ENCODE assay signal across 1 cellular context in the genomic region with DNA sequence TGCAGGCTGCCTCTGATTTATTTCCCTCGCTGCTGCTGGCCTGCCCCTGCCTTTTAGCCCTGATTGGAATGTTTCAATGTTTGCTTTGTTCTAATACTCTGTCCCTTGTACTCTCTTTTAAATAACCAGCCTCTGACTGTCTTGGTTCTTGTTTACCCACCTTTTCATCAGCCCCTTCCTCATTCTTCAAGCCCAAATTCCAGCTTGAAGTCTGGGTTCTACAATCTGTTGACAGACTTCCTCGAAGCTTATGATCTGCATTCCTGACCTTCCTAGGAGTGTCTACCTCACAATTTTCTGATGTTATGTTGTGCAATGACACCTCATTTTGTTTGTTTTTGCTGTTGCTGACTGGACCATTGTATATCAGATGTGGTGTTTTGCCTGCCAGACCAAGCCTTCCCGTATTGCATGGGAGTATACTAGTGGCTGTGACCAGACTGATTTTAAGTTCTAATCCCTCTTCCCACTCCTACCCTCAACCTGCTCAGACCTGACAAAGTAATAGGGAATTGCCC.
TF ChIP-seq lines count a peak whose summit lies in the region.

No MANE protein-coding gene starts in this region.

TF ChIP-seq in HepG2, 621 proteins besides CTCF, POLR2A, EP300 and RAD21 (continued from another document and continues in another):
- TF ChIP-seq, protein P1, sequence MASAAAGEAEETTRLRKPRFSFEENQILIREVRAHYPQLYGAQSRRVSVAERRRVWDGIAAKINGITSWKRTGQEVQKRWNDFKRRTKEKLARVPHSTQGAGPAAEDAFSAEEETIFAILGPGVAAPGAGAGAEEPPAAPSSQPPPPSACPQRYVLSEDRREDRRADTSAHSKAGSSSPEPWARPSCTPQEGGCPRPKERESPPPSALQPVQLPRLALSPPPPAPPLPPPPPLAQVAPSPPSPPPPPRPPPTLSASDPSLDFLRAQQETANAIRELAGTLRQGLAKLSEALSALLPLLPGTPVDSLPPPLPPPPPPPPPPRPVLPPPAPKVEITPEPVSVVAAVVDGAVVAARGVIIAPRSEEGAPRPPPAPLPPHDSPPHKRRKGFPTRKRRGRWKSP (CRISPR knock-in tag; IDR thresholded peaks at IDR 0.05): peak; percentile 59; the same call in 1 of the 2 replicates
- TF ChIP-seq ZNF3 (CRISPR knock-in tag; IDR thresholded peaks at IDR 0.05): no peak; the same call in 1 of the 2 replicates
- TF ChIP-seq ZNF710 (CRISPR knock-in tag; IDR thresholded peaks at IDR 0.05; ENCODE audit: borderline replicate concordance): peak; percentile 95
- TF ChIP-seq ZNF530 (CRISPR knock-in tag; IDR thresholded peaks at IDR 0.05; ENCODE audit: low read depth): no peak
- TF ChIP-seq SYNCRIP (IDR thresholded peaks at IDR 0.05; ENCODE audit: insufficient read depth, low read depth, low read length): no peak
- TF ChIP-seq, protein P2, sequence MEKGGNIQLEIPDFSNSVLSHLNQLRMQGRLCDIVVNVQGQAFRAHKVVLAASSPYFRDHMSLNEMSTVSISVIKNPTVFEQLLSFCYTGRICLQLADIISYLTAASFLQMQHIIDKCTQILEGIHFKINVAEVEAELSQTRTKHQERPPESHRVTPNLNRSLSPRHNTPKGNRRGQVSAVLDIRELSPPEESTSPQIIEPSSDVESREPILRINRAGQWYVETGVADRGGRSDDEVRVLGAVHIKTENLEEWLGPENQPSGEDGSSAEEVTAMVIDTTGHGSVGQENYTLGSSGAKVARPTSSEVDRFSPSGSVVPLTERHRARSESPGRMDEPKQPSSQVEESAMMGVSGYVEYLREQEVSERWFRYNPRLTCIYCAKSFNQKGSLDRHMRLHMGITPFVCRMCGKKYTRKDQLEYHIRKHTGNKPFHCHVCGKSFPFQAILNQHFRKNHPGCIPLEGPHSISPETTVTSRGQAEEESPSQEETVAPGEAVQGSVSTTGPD (CRISPR knock-in tag; IDR thresholded peaks at IDR 0.05): no peak
- TF ChIP-seq, protein P3, sequence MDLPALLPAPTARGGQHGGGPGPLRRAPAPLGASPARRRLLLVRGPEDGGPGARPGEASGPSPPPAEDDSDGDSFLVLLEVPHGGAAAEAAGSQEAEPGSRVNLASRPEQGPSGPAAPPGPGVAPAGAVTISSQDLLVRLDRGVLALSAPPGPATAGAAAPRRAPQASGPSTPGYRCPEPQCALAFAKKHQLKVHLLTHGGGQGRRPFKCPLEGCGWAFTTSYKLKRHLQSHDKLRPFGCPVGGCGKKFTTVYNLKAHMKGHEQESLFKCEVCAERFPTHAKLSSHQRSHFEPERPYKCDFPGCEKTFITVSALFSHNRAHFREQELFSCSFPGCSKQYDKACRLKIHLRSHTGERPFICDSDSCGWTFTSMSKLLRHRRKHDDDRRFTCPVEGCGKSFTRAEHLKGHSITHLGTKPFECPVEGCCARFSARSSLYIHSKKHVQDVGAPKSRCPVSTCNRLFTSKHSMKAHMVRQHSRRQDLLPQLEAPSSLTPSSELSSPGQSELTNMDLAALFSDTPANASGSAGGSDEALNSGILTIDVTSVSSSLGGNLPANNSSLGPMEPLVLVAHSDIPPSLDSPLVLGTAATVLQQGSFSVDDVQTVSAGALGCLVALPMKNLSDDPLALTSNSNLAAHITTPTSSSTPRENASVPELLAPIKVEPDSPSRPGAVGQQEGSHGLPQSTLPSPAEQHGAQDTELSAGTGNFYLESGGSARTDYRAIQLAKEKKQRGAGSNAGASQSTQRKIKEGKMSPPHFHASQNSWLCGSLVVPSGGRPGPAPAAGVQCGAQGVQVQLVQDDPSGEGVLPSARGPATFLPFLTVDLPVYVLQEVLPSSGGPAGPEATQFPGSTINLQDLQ (CRISPR knock-in tag; IDR thresholded peaks at IDR 0.05): peak; percentile 65; the same call in 1 of the 2 replicates
- peak; percentile 78; the same call in 1 of the 2 replicates for TF ChIP-seq DDIT3 (CRISPR knock-in tag; IDR thresholded peaks at IDR 0.05)
- TF ChIP-seq HIC2 (CRISPR knock-in tag; IDR thresholded peaks at IDR 0.05; ENCODE audit: low read depth): peak; percentile 34; the same call in 1 of the 2 replicates
- TF ChIP-seq, protein P4, sequence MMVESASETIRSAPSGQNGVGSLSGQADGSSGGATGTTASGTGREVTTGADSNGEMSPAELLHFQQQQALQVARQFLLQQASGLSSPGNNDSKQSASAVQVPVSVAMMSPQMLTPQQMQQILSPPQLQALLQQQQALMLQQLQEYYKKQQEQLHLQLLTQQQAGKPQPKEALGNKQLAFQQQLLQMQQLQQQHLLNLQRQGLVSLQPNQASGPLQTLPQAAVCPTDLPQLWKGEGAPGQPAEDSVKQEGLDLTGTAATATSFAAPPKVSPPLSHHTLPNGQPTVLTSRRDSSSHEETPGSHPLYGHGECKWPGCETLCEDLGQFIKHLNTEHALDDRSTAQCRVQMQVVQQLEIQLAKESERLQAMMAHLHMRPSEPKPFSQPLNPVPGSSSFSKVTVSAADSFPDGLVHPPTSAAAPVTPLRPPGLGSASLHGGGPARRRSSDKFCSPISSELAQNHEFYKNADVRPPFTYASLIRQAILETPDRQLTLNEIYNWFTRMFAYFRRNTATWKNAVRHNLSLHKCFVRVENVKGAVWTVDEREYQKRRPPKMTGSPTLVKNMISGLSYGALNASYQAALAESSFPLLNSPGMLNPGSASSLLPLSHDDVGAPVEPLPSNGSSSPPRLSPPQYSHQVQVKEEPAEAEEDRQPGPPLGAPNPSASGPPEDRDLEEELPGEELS (CRISPR knock-in tag; IDR thresholded peaks at IDR 0.05): peak; percentile 99
- TF ChIP-seq ZNF362 (CRISPR knock-in tag; IDR thresholded peaks at IDR 0.05; ENCODE audit: borderline replicate concordance): peak; percentile 34; the same call in 1 of the 2 replicates
- peak; percentile 95 for TF ChIP-seq ZNF331 (CRISPR knock-in tag; IDR thresholded peaks at IDR 0.05)
- TF ChIP-seq ZNF292 (CRISPR knock-in tag; IDR thresholded peaks at IDR 0.05; ENCODE audit: borderline replicate concordance, low read depth): no peak; the same call in 1 of the 2 replicates
- TF ChIP-seq ISL2 (CRISPR knock-in tag; IDR thresholded peaks at IDR 0.05): peak; percentile 93
- TF ChIP-seq NFYB (CRISPR knock-in tag; IDR thresholded peaks at IDR 0.05): 0 out of 2 replicates have a peak, but pooled peaks have one; percentile 19
- peak; percentile 97 for TF ChIP-seq FOXP1 (IDR thresholded peaks at IDR 0.05)
- TF ChIP-seq FOXP1 (CRISPR knock-in tag; IDR thresholded peaks at IDR 0.05): peak; percentile 99
- peak; percentile 60; the same call in 1 of the 2 replicates for TF ChIP-seq GATAD1 (CRISPR knock-in tag; IDR thresholded peaks at IDR 0.05)
- peak; percentile 99 for TF ChIP-seq FOXK1 (CRISPR knock-in tag; IDR thresholded peaks at IDR 0.05; ENCODE audit: borderline replicate concordance, low read depth)
- peak; percentile 92 for TF ChIP-seq ERF (CRISPR knock-in tag; IDR thresholded peaks at IDR 0.05)
- TF ChIP-seq IRF2 (CRISPR knock-in tag; IDR thresholded peaks at IDR 0.05): peak; percentile 97
- TF ChIP-seq BHLHE40 (IDR thresholded peaks at IDR 0.05; ENCODE audit: low read length): 0 out of 2 replicates have a peak, but pooled peaks have one; percentile 34
- TF ChIP-seq RBM22 (optimal IDR thresholded peaks at IDR 0.05; ENCODE audit: low read length): no peak
- no peak for TF ChIP-seq NPAS2 (CRISPR knock-in tag; IDR thresholded peaks at IDR 0.05; ENCODE audit: borderline replicate concordance)
- TF ChIP-seq, protein P5, sequence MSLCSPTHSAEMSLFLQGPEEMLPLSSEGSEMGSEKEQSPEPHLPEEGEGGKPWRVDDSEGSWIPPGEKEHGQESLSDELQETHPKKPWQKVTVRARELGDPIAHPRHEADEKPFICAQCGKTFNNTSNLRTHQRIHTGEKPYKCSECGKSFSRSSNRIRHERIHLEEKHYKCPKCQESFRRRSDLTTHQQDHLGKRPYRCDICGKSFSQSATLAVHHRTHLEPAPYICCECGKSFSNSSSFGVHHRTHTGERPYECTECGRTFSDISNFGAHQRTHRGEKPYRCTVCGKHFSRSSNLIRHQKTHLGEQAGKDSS (CRISPR knock-in tag; IDR thresholded peaks at IDR 0.05; ENCODE audit: borderline replicate concordance, low read depth): no peak; the same call in 1 of the 2 replicates
- peak; percentile 93 for TF ChIP-seq MIXL1 (CRISPR knock-in tag; IDR thresholded peaks at IDR 0.05)
- TF ChIP-seq, protein P6, sequence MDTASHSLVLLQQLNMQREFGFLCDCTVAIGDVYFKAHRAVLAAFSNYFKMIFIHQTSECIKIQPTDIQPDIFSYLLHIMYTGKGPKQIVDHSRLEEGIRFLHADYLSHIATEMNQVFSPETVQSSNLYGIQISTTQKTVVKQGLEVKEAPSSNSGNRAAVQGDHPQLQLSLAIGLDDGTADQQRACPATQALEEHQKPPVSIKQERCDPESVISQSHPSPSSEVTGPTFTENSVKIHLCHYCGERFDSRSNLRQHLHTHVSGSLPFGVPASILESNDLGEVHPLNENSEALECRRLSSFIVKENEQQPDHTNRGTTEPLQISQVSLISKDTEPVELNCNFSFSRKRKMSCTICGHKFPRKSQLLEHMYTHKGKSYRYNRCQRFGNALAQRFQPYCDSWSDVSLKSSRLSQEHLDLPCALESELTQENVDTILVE (CRISPR knock-in tag; IDR thresholded peaks at IDR 0.05): peak; percentile 85
- TF ChIP-seq ZBTB49 (CRISPR knock-in tag; IDR thresholded peaks at IDR 0.05; ENCODE audit: borderline replicate concordance): no peak
- no peak for TF ChIP-seq MED8 (CRISPR knock-in tag; IDR thresholded peaks at IDR 0.05; ENCODE audit: insufficient replicate concordance)
- TF ChIP-seq HOMEZ (CRISPR knock-in tag; IDR thresholded peaks at IDR 0.05; ENCODE audit: low read depth): peak; percentile 93
- TF ChIP-seq ADNP (CRISPR knock-in tag; IDR thresholded peaks at IDR 0.05): no peak
- TF ChIP-seq HNRNPK (IDR thresholded peaks at IDR 0.05; ENCODE audit: low read depth, low read length, poor library complexity, severe bottlenecking): no peak
- TF ChIP-seq NFKBIZ (CRISPR knock-in tag; IDR thresholded peaks at IDR 0.05): peak; percentile 89; the same call in 1 of the 2 replicates
- peak; percentile 92 for TF ChIP-seq ZKSCAN8 (CRISPR knock-in tag; IDR thresholded peaks at IDR 0.05; ENCODE audit: borderline replicate concordance)
